29 cellular contexts compared by ENCODE assay signal in genomic region chr1:14476170-14476955, GRCh38.
A peak's percentile ranks its signal among the peaks of the same experiment; 100 is the strongest.
DNase-seq lines count a peak whose midpoint lies in the region; FAIRE-seq and TF ChIP-seq lines count a peak whose summit lies in the region.
"Had no signal": no experiment of that assay in that cellular context is flagged by ENCODE, and none has a peak within 500 bp of the region (broad histone marks: within the 10 kb centered on the region; RNA-seq: fewer than 3 reads in every experiment).

No MANE protein-coding gene starts in this region.

- H3K36me3 ChIP-seq in breast epithelium (no peaks in the 10 kb centered on the region), keratinocyte (ENCODE audit: control insufficient read depth in 2 of 2, extremely low read depth in 1 of 2, insufficient read depth in 2 of 2, low read length in 2 of 2) (no peaks in the 10 kb centered on the region)
- H3K36me3 ChIP-seq: BLaER1 treated with 17β-estradiol and CSF1 and Interleukin-3, amounts not matched to agents 10 nM and 100 nM; gastrocnemius medialis; transverse colon had no signal

- no peaks in the 10 kb centered on the region for H4K20me1 ChIP-seq in keratinocyte (ENCODE audit: control insufficient read depth, extremely low read depth, insufficient read depth, low read length)
- H4K20me1 ChIP-seq: BLaER1 treated with 17β-estradiol and CSF1 and Interleukin-3, amounts not matched to agents 10 nM and 100 nM had no signal

- H3K36me3 Mint-ChIP-seq in MCF 10A (ENCODE audit: insufficient read depth, unreplicated experiment), result no peaks in the 10 kb centered on the region
- H3K36me3 Mint-ChIP-seq: activated naive CD4-positive, alpha-beta T cell treated with anti-CD3 and anti-CD28 coated beads, Interleukin-2, amount 10 ng/mL, durations not matched to agents 7 days and 5 days had no signal

- H3K9me1 ChIP-seq in keratinocyte (ENCODE audit: control insufficient read depth, extremely low read depth, insufficient read depth, low read length), result no peaks in the 10 kb centered on the region

- no peak overlapping the region for H3K4me3 Mint-ChIP-seq in MCF 10A (ENCODE audit: unreplicated experiment)
- H3K4me3 Mint-ChIP-seq: activated naive CD4-positive, alpha-beta T cell treated with anti-CD3 and anti-CD28 coated beads, Interleukin-2, amount 10 ng/mL, durations not matched to agents 7 days and 5 days; activated T-cell treated with anti-CD3 and anti-CD28 coated beads, Interleukin-2, amount 50 U/mL, for 72 hours; stimulated activated naive CD8-positive, alpha-beta T cell treated with anti-CD3 and anti-CD28 coated beads, Interleukin-15, amount 100 ng/mL, for 72 hours had no signal

- POLR2A ChIA-PET in MCF 10A (lab: Yijun Ruan, JAX) (interaction anchor here (0.9 kb wide), 1 partner anchor 41 kb away, joined by 3 read pairs; no protein-coding TSS in a partner anchor), RWPE1 (lab: Yijun Ruan, JAX; ENCODE audit: low non-redundant PET) (no interaction called here)

- H3K4me3 ChIP-seq in breast epithelium (no peak overlapping the region), keratinocyte (ENCODE audit: control insufficient read depth in 2 of 3, extremely low read depth in 1 of 3, insufficient read depth in 2 of 3, low read depth in 1 of 3, low read length in 3 of 3) (no peak overlapping the region)
- H3K4me3 ChIP-seq: BLaER1 treated with 17β-estradiol and CSF1 and Interleukin-3, amounts not matched to agents 10 nM and 100 nM; gastrocnemius medialis; K562; transverse colon had no signal

- H3K27me3 Mint-ChIP-seq in MCF 10A (ENCODE audit: insufficient read depth, unreplicated experiment), result no peaks in the 10 kb centered on the region
- H3K27me3 Mint-ChIP-seq: activated naive CD4-positive, alpha-beta T cell treated with anti-CD3 and anti-CD28 coated beads, Interleukin-2, amount 10 ng/mL, durations not matched to agents 7 days and 5 days; stimulated activated naive CD8-positive, alpha-beta T cell treated with anti-CD3 and anti-CD28 coated beads, Interleukin-15, amount 100 ng/mL, for 72 hours had no signal

- H3K9me3 ChIP-seq in breast epithelium (no peaks in the 10 kb centered on the region), keratinocyte (ENCODE audit: control insufficient read depth, low read depth, low read length) (no peaks in the 10 kb centered on the region)
- H3K9me3 ChIP-seq: BLaER1 treated with 17β-estradiol and CSF1 and Interleukin-3, amounts not matched to agents 10 nM and 100 nM; Caco-2; gastrocnemius medialis; transverse colon had no signal

- DNase-seq in MCF 10A (ENCODE audit: unreplicated experiment), result peak; percentile 8
- no peak for DNase-seq in breast epithelium (ENCODE audit: low spot score in 2 of 2)
- DNase-seq in SK-N-DZ (ENCODE audit: low spot score), result peak; percentile 12
- DNase-seq in keratinocyte (ENCODE audit: low read depth, low spot score), result no peak
- peak; percentile 72 for DNase-seq in urothelium cell line (ENCODE audit: low spot score)
- no peak for DNase-seq in RWPE1 (ENCODE audit: low spot score)
- DNase-seq in cerebellum (ENCODE audit: low spot score), result no peak
- DNase-seq in cardiac septum (ENCODE audit: low spot score), result no peak
- DNase-seq: activated CD8-positive, alpha-beta memory T cell treated with anti-CD3 and anti-CD28 coated beads for 24 hours; activated naive CD4-positive, alpha-beta T cell treated with anti-CD3 and anti-CD28 coated beads, Interleukin-2, amount 10 ng/mL, durations not matched to agents 7 days and 5 days; activated T-cell treated with anti-CD3 and anti-CD28 coated beads, Interleukin-2, amount 50 U/mL, for 72 hours; anterior cingulate cortex; Caco-2; effector CD4-positive, alpha-beta T cell; gastrocnemius medialis; kidney; NCI-H187; NCI-H2227 treated with DMSO at 0.1 percent for 48 hours; NCI-H748 treated with DMSO at 0.1 percent for 48 hours; nucleus accumbens; retina; stimulated activated CD4-positive, alpha-beta T cell treated with anti-CD3 and anti-CD28 coated beads, Interleukin-12 subunit alpha, Interleukin-12 subunit beta, amount 100 ng/mL, for 4 hours; stimulated activated naive CD8-positive, alpha-beta T cell treated with anti-CD3 and anti-CD28 coated beads, Interleukin-15, amount 100 ng/mL, for 72 hours; transverse colon had no signal

- no peaks in the 10 kb centered on the region for H3K27me3 ChIP-seq in breast epithelium
- no peaks in the 10 kb centered on the region for H3K27me3 ChIP-seq in keratinocyte (ENCODE audit: control insufficient read depth, extremely low read depth, insufficient read depth, low read length)
- H3K27me3 ChIP-seq: BLaER1 treated with 17β-estradiol and CSF1 and Interleukin-3, amounts not matched to agents 10 nM and 100 nM; gastrocnemius medialis; transverse colon had no signal

- H3K79me2 ChIP-seq in keratinocyte (ENCODE audit: control insufficient read depth, insufficient read depth, low read length), result no peaks in the 10 kb centered on the region

- H3K4me2 ChIP-seq in keratinocyte (ENCODE audit: control insufficient read depth, extremely low read depth, insufficient read depth, low read depth, low read length), result no peak overlapping the region
- H3K4me2 ChIP-seq: BLaER1 treated with 17β-estradiol and CSF1 and Interleukin-3, amounts not matched to agents 10 nM and 100 nM had no signal

- no peak overlapping the region for H3K9ac ChIP-seq in keratinocyte (ENCODE audit: control insufficient read depth, extremely low read depth, insufficient read depth, low read length)
- H3K9ac ChIP-seq: BLaER1 treated with 17β-estradiol and CSF1 and Interleukin-3, amounts not matched to agents 10 nM and 100 nM had no signal

- dilution Hi-C loops in keratinocyte (cut with MboI; ENCODE audit: extremely low pct_ligation_motif_present, low sequenced_read_pairs), result no loop called here

- CTCF ChIA-PET in MCF 10A (lab: Yijun Ruan, JAX) (interaction anchor here (1.1 kb wide), 1 partner anchor 18 kb away, joined by 3 read pairs; no protein-coding TSS in a partner anchor), RWPE1 (lab: Yijun Ruan, JAX) (no interaction called here)

- no peak for TF ChIP-seq POLR2A in breast epithelium (IDR thresholded peaks at IDR 0.05)

- TF ChIP-seq CTCF in MCF 10A (IDR thresholded peaks at IDR 0.05; ENCODE audit: unreplicated experiment) (no peak), breast epithelium (IDR thresholded peaks at IDR 0.05) (no peak), keratinocyte (optimal IDR thresholded peaks at IDR 0.05 in 1 of 3, IDR thresholded peaks at IDR 0.05 in 1 of 3, conservative IDR thresholded peaks at IDR 0.05 in 1 of 3; ENCODE audit: extremely low read depth in 1 of 3, insufficient read depth in 2 of 3, low read length in 3 of 3) (no peak), RWPE1 (conservative IDR thresholded peaks at IDR 0.05; ENCODE audit: low read depth) (no peak)

- H3K27ac ChIP-seq in breast epithelium (no peak overlapping the region), keratinocyte (ENCODE audit: control insufficient read depth, insufficient read depth, low read length) (no peak overlapping the region), RWPE1 (no peak overlapping the region)
- H3K27ac ChIP-seq: 22Rv1; BLaER1 treated with 17β-estradiol and CSF1 and Interleukin-3, amounts not matched to agents 10 nM and 100 nM; gastrocnemius medialis; HL-60; transverse colon had no signal

- H3K4me1 Mint-ChIP-seq in MCF 10A (ENCODE audit: insufficient read depth, unreplicated experiment), result no peaks in the 10 kb centered on the region
- H3K4me1 Mint-ChIP-seq: activated naive CD4-positive, alpha-beta T cell treated with anti-CD3 and anti-CD28 coated beads, Interleukin-2, amount 10 ng/mL, durations not matched to agents 7 days and 5 days; stimulated activated naive CD8-positive, alpha-beta T cell treated with anti-CD3 and anti-CD28 coated beads, Interleukin-15, amount 100 ng/mL, for 72 hours had no signal

- BruUV-seq in MCF 10A (replicated peaks; lab: Mats Ljungman, UMichigan), result no TSS peak

- no peaks in the 10 kb centered on the region for H3K4me1 ChIP-seq in breast epithelium
- H3K4me1 ChIP-seq in keratinocyte (ENCODE audit: control insufficient read depth, extremely low read depth, insufficient read depth, low read length), result peaks cover 13% of the 10 kb centered on the region
- H3K4me1 ChIP-seq: BLaER1 treated with 17β-estradiol and CSF1 and Interleukin-3, amounts not matched to agents 10 nM and 100 nM; gastrocnemius medialis; transverse colon had no signal

- H3K9me3 Mint-ChIP-seq in MCF 10A (ENCODE audit: unreplicated experiment), result peaks cover 10% of the 10 kb centered on the region
- H3K9me3 Mint-ChIP-seq: activated naive CD4-positive, alpha-beta T cell treated with anti-CD3 and anti-CD28 coated beads, Interleukin-2, amount 10 ng/mL, durations not matched to agents 7 days and 5 days had no signal

- no peak overlapping the region for H3K27ac Mint-ChIP-seq in MCF 10A (ENCODE audit: low read depth, unreplicated experiment)
- H3K27ac Mint-ChIP-seq: activated naive CD4-positive, alpha-beta T cell treated with anti-CD3 and anti-CD28 coated beads, Interleukin-2, amount 10 ng/mL, durations not matched to agents 7 days and 5 days; activated T-cell treated with anti-CD3 and anti-CD28 coated beads, Interleukin-2, amount 50 U/mL, for 72 hours; stimulated activated naive CD8-positive, alpha-beta T cell treated with anti-CD3 and anti-CD28 coated beads, Interleukin-15, amount 100 ng/mL, for 72 hours had no signal

- FAIRE-seq in keratinocyte (lab: Jason Lieb, UNC) (peak; percentile 51), urothelium cell line (lab: Jason Lieb, UNC) (no peak)
- FAIRE-seq: H1, K562, kidney had no signal

- intact Hi-C loops in MCF 10A (cut with micrococcal nuclease) (no loop called here), breast epithelium (cut with DNase I; ENCODE audit: low total_unique reads) (no loop called here), cardiac septum (cut with DNase I) (no loop called here)

- peak overlapping the region; percentile 63 for H2AFZ ChIP-seq in keratinocyte (ENCODE audit: control insufficient read depth, low read length)

Comparison
In these comparisons a context has a peak if more than half of its experiments do, and no peak if none do; other contexts are left out.
1. DNase-seq: peak in MCF 10A (single experiment), SK-N-DZ (single experiment) and urothelium cell line (single experiment); none in breast epithelium (0 of 2), keratinocyte (single experiment), RWPE1 (single experiment), cerebellum (single experiment) and cardiac septum (single experiment).